18 cellular contexts compared by ENCODE assay signal in the genomic region with DNA sequence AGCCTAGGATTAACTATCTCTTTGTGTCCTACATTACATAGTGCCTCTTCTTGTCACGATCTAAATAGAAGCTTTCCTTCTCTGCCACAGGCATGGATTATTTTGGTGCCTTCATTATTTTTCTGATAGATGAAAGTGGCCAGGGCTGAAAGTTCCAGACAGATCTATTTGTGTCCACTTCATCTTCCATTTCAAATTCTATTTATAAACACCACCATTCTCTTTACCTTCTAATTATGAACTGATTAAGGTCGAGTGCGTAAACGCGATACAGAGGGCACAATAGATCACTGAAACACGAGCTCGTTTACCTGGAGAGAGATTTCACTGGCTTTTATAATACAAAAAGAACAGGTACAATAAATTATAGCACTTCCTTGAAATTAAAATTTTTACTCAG.
"Had no signal": no experiment of that assay in that cellular context is flagged by ENCODE, and none has a peak within 500 bp of the region (broad histone marks: within the 10 kb centered on the region; RNA-seq: fewer than 3 reads in every experiment).

No MANE protein-coding gene starts in this region.

- DNase-seq: activated CD4-positive, alpha-beta memory T cell treated with anti-CD3 and anti-CD28 coated beads, Interleukin-2, amount 10 ng/mL, durations not matched to agents 7 days and 5 days; activated CD4-positive, alpha-beta T cell treated with anti-CD3 and anti-CD28 coated beads for 36 hours; activated CD4-positive, alpha-beta T cell treated with anti-CD3 and anti-CD28 coated beads, Interleukin-2, amount 50 U/mL, for 1 hour; activated gamma-delta T cell; activated naive CD4-positive, alpha-beta T cell treated with anti-CD3 and anti-CD28 coated beads for 36 hours; activated T-cell treated with anti-CD3 and anti-CD28 coated beads for 4 hours; activated T-cell treated with anti-CD3 and anti-CD28 coated beads, Interleukin-2, amount 50 U/mL, for 48 hours; amygdala; KG1; NCI-H1092; NCI-H345; NCI-H510A; NCI-H526 treated with DMSO at 0.1 percent for 48 hours; SIG-M5; T-helper 17 cell; T1000 had no signal

- ATAC-seq: activated CD4-positive, alpha-beta T cell treated with anti-CD3 and anti-CD28 coated beads for 36 hours; activated T-helper 17 cell treated with anti-CD3 and anti-CD28 coated beads, Interleukin-2, amount 50 U/mL, for 72 hours; PC-3; T-helper 17 cell had no signal
